In genomic region chr18:70464343-70465114, GRCh38 we compare ENCODE assay signal across 8 cellular contexts.
DNase-seq lines count a peak whose midpoint lies in the region; ATAC-seq and TF ChIP-seq lines count a peak whose summit lies in the region.

No MANE protein-coding gene starts in this region.

- H3K9me3 ChIP-seq in RWPE2 (ENCODE audit: severe bottlenecking) = no peaks in the 10 kb centered on the region
- H3K9me3 ChIP-seq in right atrium auricular region = no peaks in the 10 kb centered on the region
- H3K9me3 ChIP-seq in trophoblast cell (ENCODE audit: insufficient read depth, low read depth, low read length) = no peaks in the 10 kb centered on the region

- H3K4me2 ChIP-seq in KMS-11 (peak overlapping the region; percentile 22; the same call in 1 of the 2 replicates), trophoblast cell (ENCODE audit: low read length) (peak overlapping the region; percentile 62)

- H3K9ac ChIP-seq in KMS-11 (no peak overlapping the region), trophoblast cell (ENCODE audit: low read length) (no peak overlapping the region)

- no peak overlapping the region for H4K12ac ChIP-seq in trophoblast cell (ENCODE audit: low read depth, low read length)

- no peak overlapping the region for H2BK120ac ChIP-seq in trophoblast cell (ENCODE audit: insufficient read depth, low read length, poor library complexity)

- H3K27me3 ChIP-seq in KMS-11 (ENCODE audit: insufficient read depth, low read depth) = no peaks in the 10 kb centered on the region
- peaks cover 8% of the 10 kb centered on the region for H3K27me3 ChIP-seq in RWPE2 (ENCODE audit: insufficient read depth, poor library complexity, severe bottlenecking)
- H3K27me3 ChIP-seq in right atrium auricular region = no peaks in the 10 kb centered on the region
- H3K27me3 ChIP-seq in trophoblast cell (ENCODE audit: insufficient read depth, low read length) = no peaks in the 10 kb centered on the region

- no peak overlapping the region for H2BK12ac ChIP-seq in trophoblast cell (ENCODE audit: low read length)

- no peak overlapping the region for H3K18ac ChIP-seq in trophoblast cell (ENCODE audit: low read length)

- H3K4me1 ChIP-seq in KMS-11 (ENCODE audit: low read depth, poor library complexity, severe bottlenecking) (no peaks in the 10 kb centered on the region), RWPE2 (ENCODE audit: insufficient read depth, poor library complexity, severe bottlenecking) (peaks cover 2% of the 10 kb centered on the region), right atrium auricular region (peaks cover 0 to 8% of the 10 kb centered on the region in 2 donors), trophoblast cell (ENCODE audit: control insufficient read depth in 1 of 2, insufficient read depth in 2 of 2, low read length in 2 of 2) (no peaks in the 10 kb centered on the region)

- H2AFZ ChIP-seq in KMS-11 (ENCODE audit: low read depth) = peak overlapping the region; percentile 12; the same call in 1 of the 2 replicates
- H2AFZ ChIP-seq in trophoblast cell (ENCODE audit: insufficient read depth, low read length, poor library complexity) = no peak overlapping the region

- H4K20me1 ChIP-seq in KMS-11 (ENCODE audit: insufficient read depth) = no peaks in the 10 kb centered on the region

- ATAC-seq in RWPE2 (ENCODE audit: low read depth) (peak; percentile 70), GM19463 (IDR thresholded peaks at IDR 0.05; ENCODE audit: unreplicated experiment) (no peak), HG02870 (IDR thresholded peaks at IDR 0.05; ENCODE audit: unreplicated experiment) (no peak)

- H4K8ac ChIP-seq in trophoblast cell (ENCODE audit: low read depth, low read length) = no peak overlapping the region

- TF ChIP-seq CTCF in KMS-11 (conservative IDR thresholded peaks at IDR 0.05; ENCODE audit: low read depth, low read length) (no peak), RWPE2 (IDR thresholded peaks at IDR 0.05; ENCODE audit: poor library complexity, severe bottlenecking) (peak; percentile 20), astrocyte of the cerebellum (IDR thresholded peaks at IDR 0.05; ENCODE audit: low read depth, low read length, missing control alignments) (peak; percentile 33), right atrium auricular region (IDR thresholded peaks at IDR 0.05) (peak in 1 of 2 donors; percentile 49)

- H3K79me2 ChIP-seq in KMS-11 (ENCODE audit: insufficient read depth, low read depth) (no peaks in the 10 kb centered on the region), trophoblast cell (ENCODE audit: control insufficient read depth, insufficient read depth, low read length, poor library complexity) (no peaks in the 10 kb centered on the region)

- no peaks in the 10 kb centered on the region for H3K79me1 ChIP-seq in trophoblast cell (ENCODE audit: low read length)

- H3K27ac ChIP-seq in KMS-11 (no peak overlapping the region; the same call in 1 of the 2 replicates), RWPE2 (ENCODE audit: poor library complexity, severe bottlenecking) (no peak overlapping the region), right atrium auricular region (no peak overlapping the region), trophoblast cell (ENCODE audit: low read depth, low read length) (no peak overlapping the region)

- H3K4ac ChIP-seq in trophoblast cell (ENCODE audit: low read depth, low read length) = no peak overlapping the region

- no peak overlapping the region for H3K23ac ChIP-seq in trophoblast cell (ENCODE audit: low read length)

- WGBS in trophoblast cell (ENCODE audit: extremely low coverage, insufficient coverage, insufficient read length) = no CpG with 5 or more reads among the region's 18 CpGs

- no peak overlapping the region for H2BK5ac ChIP-seq in trophoblast cell (ENCODE audit: low read depth, low read length, poor library complexity)

- no peak overlapping the region for H2AK5ac ChIP-seq in trophoblast cell (ENCODE audit: low read length)

- DNase-seq in DMS79 treated with DMSO at 0.1 percent for 48 hours (lab: John Stamatoyannopoulos, UW) (peak; percentile 65), RWPE2 (ENCODE audit: low spot score) (no peak), astrocyte of the cerebellum (ENCODE audit: low read depth) (peak; percentile 37), right atrium auricular region (ENCODE audit: low spot score) (peak; percentile 81), trophoblast cell (peak; percentile 22 to 61)

- H3K36me3 ChIP-seq in KMS-11 (ENCODE audit: insufficient read depth) = no peaks in the 10 kb centered on the region
- H3K36me3 ChIP-seq in RWPE2 (ENCODE audit: low read depth) = no peaks in the 10 kb centered on the region
- no peaks in the 10 kb centered on the region for H3K36me3 ChIP-seq in right atrium auricular region
- no peaks in the 10 kb centered on the region for H3K36me3 ChIP-seq in trophoblast cell (ENCODE audit: control insufficient read depth in 1 of 2, insufficient read depth in 2 of 2, low read length in 2 of 2)

- H3K4me3 ChIP-seq in KMS-11 (IDR thresholded peaks at IDR 0.05; ENCODE audit: insufficient read depth, low read depth, low read length) (no peak overlapping the region), RWPE2 (ENCODE audit: severe bottlenecking) (no peak overlapping the region), astrocyte of the cerebellum (ENCODE audit: low read depth, low read length) (peak overlapping the region; percentile 40), right atrium auricular region (peak overlapping the region in 1 of 2 donors; percentile 33), trophoblast cell (ENCODE audit: low read depth, low read length) (peak overlapping the region; percentile 1)

- no peak overlapping the region for H4K91ac ChIP-seq in trophoblast cell (ENCODE audit: low read depth, low read length)

- in situ Hi-C loops in astrocyte of the cerebellum (cut with HindIII; ENCODE audit: low sequenced_read_pairs) = no loop called here

- H3K14ac ChIP-seq in trophoblast cell (ENCODE audit: low read length) = no peak overlapping the region

Comparison
In these comparisons a context has a peak if more than half of its experiments do, and no peak if none do; other contexts are left out.
1. H3K4me3 ChIP-seq: peak in astrocyte of the cerebellum (single experiment) and trophoblast cell (single experiment); none in KMS-11 (single experiment) and RWPE2 (single experiment).